Comparison of ENCODE assay signal across 1 cellular context in genomic region chr14:24343795-24344660, GRCh38.
A peak's percentile ranks its signal among the peaks of the same experiment; 100 is the strongest.
TF ChIP-seq lines count a peak whose summit lies in the region.

No MANE protein-coding gene starts in this region.

TF ChIP-seq in HepG2, 621 proteins besides CTCF, POLR2A, EP300 and RAD21 (continued from another document and continues in another):
- TF ChIP-seq PATZ1 (CRISPR knock-in tag; IDR thresholded peaks at IDR 0.05) (peak; percentile 63; the same call in 1 of the 2 replicates), SMARCE1 (IDR thresholded peaks at IDR 0.05; ENCODE audit: borderline replicate concordance) (no peak), THAP9 (CRISPR knock-in tag; IDR thresholded peaks at IDR 0.05; ENCODE audit: borderline replicate concordance) (no peak), ZFP37 (CRISPR knock-in tag; IDR thresholded peaks at IDR 0.05; ENCODE audit: borderline replicate concordance) (no peak), RARA (CRISPR knock-in tag; IDR thresholded peaks at IDR 0.05) (peak; percentile 81), CHD2 (IDR thresholded peaks at IDR 0.05; ENCODE audit: low read depth, low read length) (peak; percentile 60; the same call in 1 of the 2 replicates), ZNF629 (CRISPR knock-in tag; conservative IDR thresholded peaks at IDR 0.05) (no peak), ZNF777 (CRISPR knock-in tag; IDR thresholded peaks at IDR 0.05) (no peak), HIVEP1 (CRISPR knock-in tag; IDR thresholded peaks at IDR 0.05) (no peak), TGIF2 (CRISPR knock-in tag; IDR thresholded peaks at IDR 0.05) (no peak), TEAD2 (CRISPR knock-in tag; IDR thresholded peaks at IDR 0.05) (no peak), ZBTB2 (CRISPR knock-in tag; IDR thresholded peaks at IDR 0.05; ENCODE audit: low read depth) (no peak), BRF2 (CRISPR knock-in tag; IDR thresholded peaks at IDR 0.05) (no peak), SP140L (CRISPR knock-in tag; IDR thresholded peaks at IDR 0.05; ENCODE audit: borderline replicate concordance) (no peak), ZNF230 (CRISPR knock-in tag; IDR thresholded peaks at IDR 0.05) (no peak), ESRRA (CRISPR knock-in tag; IDR thresholded peaks at IDR 0.05; ENCODE audit: low read depth) (peak; percentile 48; the same call in 1 of the 2 replicates), ZSCAN29 (CRISPR knock-in tag; conservative IDR thresholded peaks at IDR 0.05) (no peak), GATAD1 (CRISPR knock-in tag; IDR thresholded peaks at IDR 0.05) (0 out of 2 replicates have a peak, but pooled peaks have one; percentile 5), ZFP91 (CRISPR knock-in tag; IDR thresholded peaks at IDR 0.05; ENCODE audit: borderline replicate concordance) (no peak), HIC2 (CRISPR knock-in tag; IDR thresholded peaks at IDR 0.05; ENCODE audit: low read depth) (no peak), NBN (conservative IDR thresholded peaks at IDR 0.05) (no peak), PHF5A (CRISPR knock-in tag; IDR thresholded peaks at IDR 0.05; ENCODE audit: low read depth, unreplicated experiment) (no peak), NCOR1 (IDR thresholded peaks at IDR 0.05; ENCODE audit: borderline replicate concordance, low read length) (peak; percentile 73; the same call in 1 of the 2 replicates), WIZ (CRISPR knock-in tag; IDR thresholded peaks at IDR 0.05) (0 out of 2 replicates have a peak, but pooled peaks have one; percentile 76), ZNF546 (CRISPR knock-in tag; conservative IDR thresholded peaks at IDR 0.05) (no peak), ZNF530 (CRISPR knock-in tag; IDR thresholded peaks at IDR 0.05; ENCODE audit: low read depth) (no peak), MAFG (CRISPR knock-in tag; IDR thresholded peaks at IDR 0.05) (no peak), BORCS8-MEF2B (CRISPR knock-in tag; IDR thresholded peaks at IDR 0.05) (no peak), BCL6 (CRISPR knock-in tag; IDR thresholded peaks at IDR 0.05) (no peak), LRRFIP1 (CRISPR knock-in tag; conservative IDR thresholded peaks at IDR 0.05) (no peak), GPN1 (CRISPR knock-in tag; IDR thresholded peaks at IDR 0.05; ENCODE audit: borderline replicate concordance) (no peak), SNRNP70 (IDR thresholded peaks at IDR 0.05; ENCODE audit: low read depth, low read length) (no peak), ZKSCAN5 (CRISPR knock-in tag; IDR thresholded peaks at IDR 0.05) (no peak), SALL2 (CRISPR knock-in tag; IDR thresholded peaks at IDR 0.05) (no peak), JUN (CRISPR knock-in tag; IDR thresholded peaks at IDR 0.05) (0 out of 2 replicates have a peak, but pooled peaks have one; percentile 55), ARNT (IDR thresholded peaks at IDR 0.05) (no peak), SRF (IDR thresholded peaks at IDR 0.05; ENCODE audit: low read depth, low read length) (no peak), ZNF788 (CRISPR knock-in tag; IDR thresholded peaks at IDR 0.05; ENCODE audit: borderline replicate concordance) (no peak), REXO4 (CRISPR knock-in tag; IDR thresholded peaks at IDR 0.05; ENCODE audit: borderline replicate concordance) (no peak), ZNF44 (CRISPR knock-in tag; IDR thresholded peaks at IDR 0.05) (no peak), JUND (CRISPR knock-in tag; IDR thresholded peaks at IDR 0.05) (no peak), PREB (CRISPR knock-in tag; IDR thresholded peaks at IDR 0.05) (no peak), ARID4A (CRISPR knock-in tag; IDR thresholded peaks at IDR 0.05; ENCODE audit: borderline replicate concordance) (peak; percentile 40; the same call in 1 of the 2 replicates), FOXO4 (CRISPR knock-in tag; conservative IDR thresholded peaks at IDR 0.05) (no peak)
